11 cellular contexts compared by ENCODE assay signal in genomic region chr2:54523336-54523959, GRCh38.
DNase-seq lines count a peak whose midpoint lies in the region; ATAC-seq and TF ChIP-seq lines count a peak whose summit lies in the region.
"Had no signal": no experiment of that assay in that cellular context is flagged by ENCODE, and none has a peak within 500 bp of the region (broad histone marks: within the 10 kb centered on the region; RNA-seq: fewer than 3 reads in every experiment).

No MANE protein-coding gene starts in this region.

- peak overlapping the region in 3 of 5 donors; percentile 4 to 13 (median 10) for H3K27ac ChIP-seq in stomach
- no peak overlapping the region for H3K27ac ChIP-seq in CD4-positive, alpha-beta memory T cell (ENCODE audit: low read depth, low read length)

- intact Hi-C loops in stomach (cut with DNase I; ENCODE audit: low total_unique reads), result no loop called here
- intact Hi-C loops in CD4-positive, alpha-beta memory T cell (cut with micrococcal nuclease), result loop anchor here (2.0 to 10.0 kb wide), 8 partner anchors 35 to 491 kb away; no protein-coding TSS in a partner anchor

- DNase-seq in activated CD8-positive, alpha-beta memory T cell treated with anti-CD3 and anti-CD28 coated beads, Interleukin-2, amount 10 ng/mL, durations not matched to agents 7 days and 5 days, result no peak
- DNase-seq in activated CD8-positive, alpha-beta memory T cell treated with anti-CD3 and anti-CD28 coated beads, Interleukin-2, amount 50 U/mL, for 4 hours, result no peak
- peak; percentile 30 for DNase-seq in NCI-H69 (lab: John Stamatoyannopoulos, UW)
- peak; percentile 41 for DNase-seq in fibroblast of peridontal ligament (ENCODE audit: extremely low read depth)
- DNase-seq in stomach, result no peak
- no peak for DNase-seq in NAMALWA (ENCODE audit: low spot score)
- no peak for DNase-seq in mesenteric fat pad (ENCODE audit: low spot score)
- DNase-seq in CD4-positive, alpha-beta memory T cell, result no peak
- DNase-seq: GF-D8, psoas muscle had no signal

- H3K27me3 ChIP-seq in stomach, result no peaks in the 10 kb centered on the region
- H3K27me3 ChIP-seq in CD4-positive, alpha-beta memory T cell (ENCODE audit: insufficient read depth, low read length), result no peaks in the 10 kb centered on the region

- no peaks in the 10 kb centered on the region for H3K36me3 Mint-ChIP-seq in activated CD8-positive, alpha-beta memory T cell treated with anti-CD3 and anti-CD28 coated beads, Interleukin-2, amount 10 ng/mL, durations not matched to agents 7 days and 5 days
- no peaks in the 10 kb centered on the region for H3K36me3 Mint-ChIP-seq in CD4-positive, alpha-beta memory T cell
- H3K36me3 Mint-ChIP-seq: activated naive CD8-positive, alpha-beta T cell had no signal

- TF ChIP-seq EP300 in stomach (IDR thresholded peaks at IDR 0.05), result no peak

- H3K9me3 Mint-ChIP-seq in activated CD8-positive, alpha-beta memory T cell treated with anti-CD3 and anti-CD28 coated beads, Interleukin-2, amount 10 ng/mL, durations not matched to agents 7 days and 5 days (ENCODE audit: low read depth), result no peaks in the 10 kb centered on the region
- no peaks in the 10 kb centered on the region for H3K9me3 Mint-ChIP-seq in CD4-positive, alpha-beta memory T cell

- peaks cover 10 to 30% (median 19%) of the 10 kb centered on the region in 4 donors for H3K36me3 ChIP-seq in stomach
- no peaks in the 10 kb centered on the region for H3K36me3 ChIP-seq in CD4-positive, alpha-beta memory T cell (ENCODE audit: insufficient read depth, low read length)

- H3K4me3 Mint-ChIP-seq in activated CD8-positive, alpha-beta memory T cell treated with anti-CD3 and anti-CD28 coated beads, Interleukin-2, amount 10 ng/mL, durations not matched to agents 7 days and 5 days, result no peak overlapping the region
- no peak overlapping the region for H3K4me3 Mint-ChIP-seq in CD4-positive, alpha-beta memory T cell
- H3K4me3 Mint-ChIP-seq: activated naive CD8-positive, alpha-beta T cell had no signal

- H3K27ac Mint-ChIP-seq in activated CD8-positive, alpha-beta memory T cell treated with anti-CD3 and anti-CD28 coated beads, Interleukin-2, amount 10 ng/mL, durations not matched to agents 7 days and 5 days, result peak overlapping the region; percentile 8
- no peak overlapping the region for H3K27ac Mint-ChIP-seq in CD4-positive, alpha-beta memory T cell
- H3K27ac Mint-ChIP-seq: activated naive CD8-positive, alpha-beta T cell had no signal

- 62 to 77% (median 72%) methylated on average over 4 of the region's 4 CpGs for WGBS in stomach, 5 donors

- TF ChIP-seq CTCF in stomach (IDR thresholded peaks at IDR 0.05), result no peak

- peaks cover 8 to 67% (median 37%) of the 10 kb centered on the region in 4 donors for H3K4me1 ChIP-seq in stomach
- no peaks in the 10 kb centered on the region for H3K4me1 ChIP-seq in CD4-positive, alpha-beta memory T cell (ENCODE audit: insufficient read depth, low read length)

- POLR2A ChIA-PET in CD4-positive, alpha-beta memory T cell (lab: Charles Lee; ENCODE audit: partially characterized antibody), result interaction anchor here (1.0 to 2.0 kb wide), 2 partner anchors 50 to 181 kb away, joined by 4 to 9 read pairs; no protein-coding TSS in a partner anchor

- H3K4me1 Mint-ChIP-seq in activated CD8-positive, alpha-beta memory T cell treated with anti-CD3 and anti-CD28 coated beads, Interleukin-2, amount 10 ng/mL, durations not matched to agents 7 days and 5 days, result peaks cover 22% of the 10 kb centered on the region
- H3K4me1 Mint-ChIP-seq in CD4-positive, alpha-beta memory T cell, result peaks cover 4 to 6% (median 6%) of the 10 kb centered on the region in 4 donors

- H3K27me3 Mint-ChIP-seq in activated CD8-positive, alpha-beta memory T cell treated with anti-CD3 and anti-CD28 coated beads, Interleukin-2, amount 10 ng/mL, durations not matched to agents 7 days and 5 days, result peaks cover 10% of the 10 kb centered on the region
- peaks cover 0 to 5% of the 10 kb centered on the region in 2 donors for H3K27me3 Mint-ChIP-seq in CD4-positive, alpha-beta memory T cell
- H3K27me3 Mint-ChIP-seq: activated naive CD8-positive, alpha-beta T cell had no signal

- no peak overlapping the region for H3K4me3 ChIP-seq in stomach
- H3K4me3 ChIP-seq in CD4-positive, alpha-beta memory T cell (ENCODE audit: low read length in 2 of 2), result no peak overlapping the region
- H3K4me3 ChIP-seq: psoas muscle had no signal

- no peak for ATAC-seq in activated CD8-positive, alpha-beta memory T cell treated with anti-CD3 and anti-CD28 coated beads, Interleukin-2, amount 10 ng/mL, durations not matched to agents 7 days and 5 days

- TF ChIP-seq POLR2A in stomach (IDR thresholded peaks at IDR 0.05), result no peak

- CTCF ChIA-PET in activated CD8-positive, alpha-beta memory T cell treated with anti-CD3 and anti-CD28 coated beads, Interleukin-2, amount 10 ng/mL, durations not matched to agents 7 days and 5 days (lab: Charles Lee), result interaction anchor here (0.6 to 5.8 kb wide), 22 partner anchors 11 to 416 kb away, joined by 3 to 87 read pairs (median 4); no protein-coding TSS in a partner anchor
- CTCF ChIA-PET in CD4-positive, alpha-beta memory T cell (lab: Charles Lee; ENCODE audit: partially characterized antibody), result interaction anchor here (0.6 to 10.9 kb wide), 45 partner anchors 8 to 648 kb away, joined by 3 to 250 read pairs (median 5); no protein-coding TSS in a partner anchor

- no peaks in the 10 kb centered on the region for H3K9me3 ChIP-seq in stomach
- H3K9me3 ChIP-seq in CD4-positive, alpha-beta memory T cell (ENCODE audit: control insufficient read depth in 1 of 2, low read length in 2 of 2), result no peaks in the 10 kb centered on the region
- H3K9me3 ChIP-seq: psoas muscle had no signal

Comparison
In these comparisons a context has a peak if more than half of its experiments do, and no peak if none do; other contexts are left out.
1. DNase-seq: peak in NCI-H69 (single experiment) and fibroblast of peridontal ligament (single experiment); none in activated CD8-positive, alpha-beta memory T cell treated with anti-CD3 and anti-CD28 coated beads, Interleukin-2, amount 10 ng/mL, durations not matched to agents 7 days and 5 days (single experiment), activated CD8-positive, alpha-beta memory T cell treated with anti-CD3 and anti-CD28 coated beads, Interleukin-2, amount 50 U/mL, for 4 hours (single experiment), stomach (single experiment), NAMALWA (single experiment), mesenteric fat pad (single experiment) and CD4-positive, alpha-beta memory T cell (0 of 5).